ENCODE assay signal across 1 cellular context in genomic region chr4:152697284-152698011, GRCh38.
TF ChIP-seq lines count a peak whose summit lies in the region.

No MANE protein-coding gene starts in this region.

TF ChIP-seq in GM12878, 131 proteins besides CTCF, POLR2A, EP300 and RAD21 (continued from another document):
- TF ChIP-seq TCF3 (IDR thresholded peaks at IDR 0.05; ENCODE audit: borderline replicate concordance, insufficient read depth, low read depth, low read length) = no peak
- TF ChIP-seq SRF (IDR thresholded peaks at IDR 0.05; ENCODE audit: low read depth in 2 of 2, low read length in 2 of 2) = no peak
- 0 out of 2 replicates have a peak, but pooled peaks have one; percentile 20 for TF ChIP-seq RUNX3 (IDR thresholded peaks at IDR 0.05; ENCODE audit: low read length)
- TF ChIP-seq, protein P1, sequence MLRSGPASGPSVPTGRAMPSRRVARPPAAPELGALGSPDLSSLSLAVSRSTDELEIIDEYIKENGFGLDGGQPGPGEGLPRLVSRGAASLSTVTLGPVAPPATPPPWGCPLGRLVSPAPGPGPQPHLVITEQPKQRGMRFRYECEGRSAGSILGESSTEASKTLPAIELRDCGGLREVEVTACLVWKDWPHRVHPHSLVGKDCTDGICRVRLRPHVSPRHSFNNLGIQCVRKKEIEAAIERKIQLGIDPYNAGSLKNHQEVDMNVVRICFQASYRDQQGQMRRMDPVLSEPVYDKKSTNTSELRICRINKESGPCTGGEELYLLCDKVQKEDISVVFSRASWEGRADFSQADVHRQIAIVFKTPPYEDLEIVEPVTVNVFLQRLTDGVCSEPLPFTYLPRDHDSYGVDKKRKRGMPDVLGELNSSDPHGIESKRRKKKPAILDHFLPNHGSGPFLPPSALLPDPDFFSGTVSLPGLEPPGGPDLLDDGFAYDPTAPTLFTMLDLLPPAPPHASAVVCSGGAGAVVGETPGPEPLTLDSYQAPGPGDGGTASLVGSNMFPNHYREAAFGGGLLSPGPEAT (IDR thresholded peaks at IDR 0.05; ENCODE audit: low read depth) = peak; percentile 40
- TF ChIP-seq IKZF1 (conservative IDR thresholded peaks at IDR 0.05) = peak; percentile 26; the same call in 1 of the 2 replicates
- no peak for TF ChIP-seq CREB1 (IDR thresholded peaks at IDR 0.05; ENCODE audit: low read depth)
- TF ChIP-seq PML (IDR thresholded peaks at IDR 0.05; ENCODE audit: low read length) = no peak
- peak; percentile 66; the same call in 1 of the 3 replicates for TF ChIP-seq POU2F2 (IDR thresholded peaks at IDR 0.05; ENCODE audit: borderline replicate concordance, low read depth, low read length)
- no peak for TF ChIP-seq MEF2A (IDR thresholded peaks at IDR 0.05; ENCODE audit: insufficient read depth, low read depth, low read length)
- TF ChIP-seq, protein P2, sequence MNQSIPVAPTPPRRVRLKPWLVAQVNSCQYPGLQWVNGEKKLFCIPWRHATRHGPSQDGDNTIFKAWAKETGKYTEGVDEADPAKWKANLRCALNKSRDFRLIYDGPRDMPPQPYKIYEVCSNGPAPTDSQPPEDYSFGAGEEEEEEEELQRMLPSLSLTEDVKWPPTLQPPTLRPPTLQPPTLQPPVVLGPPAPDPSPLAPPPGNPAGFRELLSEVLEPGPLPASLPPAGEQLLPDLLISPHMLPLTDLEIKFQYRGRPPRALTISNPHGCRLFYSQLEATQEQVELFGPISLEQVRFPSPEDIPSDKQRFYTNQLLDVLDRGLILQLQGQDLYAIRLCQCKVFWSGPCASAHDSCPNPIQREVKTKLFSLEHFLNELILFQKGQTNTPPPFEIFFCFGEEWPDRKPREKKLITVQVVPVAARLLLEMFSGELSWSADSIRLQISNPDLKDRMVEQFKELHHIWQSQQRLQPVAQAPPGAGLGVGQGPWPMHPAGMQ (IDR thresholded peaks at IDR 0.05; ENCODE audit: borderline replicate concordance) = no peak
- peak in 1 of 2 experiments; percentile 25; a peak in 3 of 4 replicates for TF ChIP-seq IKZF2 (IDR thresholded peaks at IDR 0.05)
- TF ChIP-seq SREBF1 (IDR thresholded peaks at IDR 0.05; ENCODE audit: low read length) = no peak
- TF ChIP-seq SMARCA5 (IDR thresholded peaks at IDR 0.05) = peak; percentile 69; the same call in 1 of the 2 replicates
- TF ChIP-seq ASH2L (IDR thresholded peaks at IDR 0.05; ENCODE audit: borderline replicate concordance, low read depth) = no peak
- TF ChIP-seq ZSCAN29 (IDR thresholded peaks at IDR 0.05) = no peak
- no peak for TF ChIP-seq STAT1 (conservative IDR thresholded peaks at IDR 0.05)
- no peak for TF ChIP-seq BCL11A (IDR thresholded peaks at IDR 0.05; ENCODE audit: low read depth, low read length)
- TF ChIP-seq MEF2B (IDR thresholded peaks at IDR 0.05; ENCODE audit: partially characterized antibody, poor library complexity, severe bottlenecking) = peak; percentile 13
